ENCODE assay signal across 38 cellular contexts in the genomic region with DNA sequence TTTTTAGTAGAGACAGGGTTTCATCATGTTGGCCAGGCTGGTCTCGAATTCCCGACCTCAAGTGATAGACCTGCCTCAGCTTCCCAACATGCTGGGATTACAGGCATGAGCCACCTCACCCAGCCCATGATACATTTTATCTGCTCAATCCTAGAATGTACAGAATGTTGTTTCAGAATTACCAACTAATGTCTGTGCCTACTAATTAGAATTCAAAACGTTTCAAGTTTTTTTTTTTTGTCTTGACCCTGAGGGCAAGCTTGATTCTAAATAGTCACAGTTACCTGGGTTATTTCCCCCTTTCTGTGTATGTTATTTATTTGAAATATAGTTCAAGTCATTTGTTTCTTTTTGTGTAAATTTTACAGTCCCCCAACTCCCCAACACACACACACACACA.
"Had no signal": no experiment of that assay in that cellular context is flagged by ENCODE, and none has a peak within 500 bp of the region (broad histone marks: within the 10 kb centered on the region; RNA-seq: fewer than 3 reads in every experiment).

No MANE protein-coding gene starts in this region.

- H3K4me1 ChIP-seq: breast epithelium had no signal

- H3K4me3 ChIP-seq: adrenal gland, ascending aorta, body of pancreas, breast epithelium, cardiac muscle cell had no signal

- H3K36me3 Mint-ChIP-seq: activated naive CD4-positive, alpha-beta T cell treated with anti-CD3 and anti-CD28 coated beads, Interleukin-2, amount 10 ng/mL, durations not matched to agents 7 days and 5 days; activated naive CD4-positive, alpha-beta T cell treated with anti-CD3 and anti-CD28 coated beads, Interleukin-2, amount 50 U/mL, for 24 hours; activated naive CD4-positive, alpha-beta T cell treated with anti-CD3 and anti-CD28 coated beads, Interleukin-2, amount 50 U/mL, for 72 hours; activated naive CD8-positive, alpha-beta T cell; activated naive CD8-positive, alpha-beta T cell treated with anti-CD3 and anti-CD28 coated beads, Interleukin-2, amount 10 ng/mL, durations not matched to agents 7 days and 5 days; brain had no signal

- H3K9me3 Mint-ChIP-seq: activated naive CD4-positive, alpha-beta T cell treated with anti-CD3 and anti-CD28 coated beads for 36 hours; activated naive CD4-positive, alpha-beta T cell treated with anti-CD3 and anti-CD28 coated beads, Interleukin-2, amount 10 ng/mL, durations not matched to agents 7 days and 5 days; activated naive CD4-positive, alpha-beta T cell treated with anti-CD3 and anti-CD28 coated beads, Interleukin-2, amount 50 U/mL, for 24 hours; activated naive CD4-positive, alpha-beta T cell treated with anti-CD3 and anti-CD28 coated beads, Interleukin-2, amount 50 U/mL, for 72 hours; activated naive CD8-positive, alpha-beta T cell treated with anti-CD3 and anti-CD28 coated beads for 36 hours; activated naive CD8-positive, alpha-beta T cell treated with anti-CD3 and anti-CD28 coated beads, Interleukin-2, amount 10 ng/mL, durations not matched to agents 7 days and 5 days; activated naive CD8-positive, alpha-beta T cell treated with anti-CD3 and anti-CD28 coated beads, Interleukin-2, amount 50 U/mL, for 24 hours; activated T-cell treated with anti-CD3 and anti-CD28 coated beads, Interleukin-2, amount 50 U/mL, for 24 hours; activated T-cell treated with anti-CD3 and anti-CD28 coated beads, Interleukin-2, amount 50 U/mL, for 4 hours; activated T-cell treated with anti-CD3 and anti-CD28 coated beads, Interleukin-2, amount 50 U/mL, for 72 hours; activated T-helper 1 cell treated with anti-CD3 and anti-CD28 coated beads, Interleukin-12 subunit alpha, Interleukin-12 subunit beta, Interleukin-2, Interleukin-4 antibody, amounts not matched to agents 30 ng/mL and 10 ng/mL and 1 ng/mL, durations not matched to agents 14 hours and 24 hours and 36 hours; activated T-helper 17 cell treated with anti-CD3 and anti-CD28 coated beads, Interleukin-2, amount 50 U/mL, for 72 hours; activated T-helper 2 cell treated with anti-CD3 and anti-CD28 coated beads, Interferon-gamma antibody, Interleukin-2, Interleukin-4, amounts not matched to agents 10 μg/mL and 5 μg/mL and 100 μg/mL, durations not matched to agents 14 hours and 24 hours and 36 hours; brain; central memory CD8-positive, alpha-beta T cell had no signal

- H3K4me3 Mint-ChIP-seq: activated naive CD4-positive, alpha-beta T cell treated with anti-CD3 and anti-CD28 coated beads for 36 hours; activated naive CD4-positive, alpha-beta T cell treated with anti-CD3 and anti-CD28 coated beads, Interleukin-2, amount 10 ng/mL, durations not matched to agents 7 days and 5 days; activated naive CD4-positive, alpha-beta T cell treated with anti-CD3 and anti-CD28 coated beads, Interleukin-2, amount 50 U/mL, for 24 hours; activated naive CD8-positive, alpha-beta T cell; activated naive CD8-positive, alpha-beta T cell treated with anti-CD3 and anti-CD28 coated beads for 36 hours; activated naive CD8-positive, alpha-beta T cell treated with anti-CD3 and anti-CD28 coated beads, Interleukin-2, amount 10 ng/mL, durations not matched to agents 7 days and 5 days; activated naive CD8-positive, alpha-beta T cell treated with anti-CD3 and anti-CD28 coated beads, Interleukin-2, amount 50 U/mL, for 24 hours; activated T-cell treated with anti-CD3 and anti-CD28 coated beads, Interleukin-2, amount 50 U/mL, for 24 hours; activated T-cell treated with anti-CD3 and anti-CD28 coated beads, Interleukin-2, amount 50 U/mL, for 4 hours; activated T-cell treated with anti-CD3 and anti-CD28 coated beads, Interleukin-2, amount 50 U/mL, for 72 hours; activated T-helper 1 cell treated with anti-CD3 and anti-CD28 coated beads, Interleukin-12 subunit alpha, Interleukin-12 subunit beta, Interleukin-2, Interleukin-4 antibody, amounts not matched to agents 30 ng/mL and 10 ng/mL and 1 ng/mL, durations not matched to agents 14 hours and 24 hours and 36 hours; activated T-helper 17 cell treated with anti-CD3 and anti-CD28 coated beads, Interleukin-2, amount 50 U/mL, for 72 hours; central memory CD8-positive, alpha-beta T cell had no signal

- H3K27me3 Mint-ChIP-seq: activated naive CD4-positive, alpha-beta T cell treated with anti-CD3 and anti-CD28 coated beads, Interleukin-2, amount 50 U/mL, for 24 hours; central memory CD8-positive, alpha-beta T cell had no signal

- H3K36me3 ChIP-seq: adrenal gland, ascending aorta, brain microvascular endothelial cell, breast epithelium, cardiac muscle cell had no signal

- H3K9me3 ChIP-seq: adrenal gland, ascending aorta, body of pancreas, breast epithelium had no signal

- H3K27ac Mint-ChIP-seq: activated naive CD4-positive, alpha-beta T cell treated with anti-CD3 and anti-CD28 coated beads for 36 hours; activated naive CD4-positive, alpha-beta T cell treated with anti-CD3 and anti-CD28 coated beads, Interleukin-2, amount 10 ng/mL, durations not matched to agents 7 days and 5 days; activated naive CD4-positive, alpha-beta T cell treated with anti-CD3 and anti-CD28 coated beads, Interleukin-2, amount 50 U/mL, for 24 hours; activated naive CD4-positive, alpha-beta T cell treated with anti-CD3 and anti-CD28 coated beads, Interleukin-2, amount 50 U/mL, for 72 hours; activated naive CD8-positive, alpha-beta T cell; activated naive CD8-positive, alpha-beta T cell treated with anti-CD3 and anti-CD28 coated beads for 36 hours; activated naive CD8-positive, alpha-beta T cell treated with anti-CD3 and anti-CD28 coated beads, Interleukin-2, amount 10 ng/mL, durations not matched to agents 7 days and 5 days; activated naive CD8-positive, alpha-beta T cell treated with anti-CD3 and anti-CD28 coated beads, Interleukin-2, amount 50 U/mL, for 24 hours; activated T-cell treated with anti-CD3 and anti-CD28 coated beads, Interleukin-2, amount 50 U/mL, for 24 hours; activated T-cell treated with anti-CD3 and anti-CD28 coated beads, Interleukin-2, amount 50 U/mL, for 72 hours; activated T-helper 1 cell treated with anti-CD3 and anti-CD28 coated beads, Interleukin-12 subunit alpha, Interleukin-12 subunit beta, Interleukin-2, Interleukin-4 antibody, amounts not matched to agents 30 ng/mL and 10 ng/mL and 1 ng/mL, durations not matched to agents 14 hours and 24 hours and 36 hours; activated T-helper 17 cell treated with anti-CD3 and anti-CD28 coated beads, Interleukin-2, amount 50 U/mL, for 72 hours; activated T-helper 2 cell treated with anti-CD3 and anti-CD28 coated beads, Interferon-gamma antibody, Interleukin-2, Interleukin-4, amounts not matched to agents 10 μg/mL and 5 μg/mL and 100 μg/mL, durations not matched to agents 14 hours and 24 hours and 36 hours; brain had no signal

- H3K27ac ChIP-seq: adrenal gland, ascending aorta, body of pancreas, brain microvascular endothelial cell, breast epithelium, cardiac muscle cell had no signal

- DNase-seq: activated effector memory CD4-positive, alpha-beta T cell treated with anti-CD3 and anti-CD28 coated beads, Interleukin-2, amount 50 U/mL, for 16 hours; activated effector memory CD4-positive, alpha-beta T cell treated with Interleukin-2 at 50 U/mL for 16 hours; activated gamma-delta T cell; activated gamma-delta T cell treated with Interleukin-2 at 50 U/mL for 16 hours; activated naive CD4-positive, alpha-beta T cell; activated naive CD4-positive, alpha-beta T cell treated with anti-CD3 and anti-CD28 coated beads for 36 hours; activated naive CD4-positive, alpha-beta T cell treated with anti-CD3 and anti-CD28 coated beads, Interleukin-2, amount 10 ng/mL, durations not matched to agents 7 days and 5 days; activated naive CD4-positive, alpha-beta T cell treated with anti-CD3 and anti-CD28 coated beads, Interleukin-2, amount 50 U/mL, for 16 hours; activated naive CD4-positive, alpha-beta T cell treated with Interleukin-2 at 50 U/mL for 16 hours; activated naive CD8-positive, alpha-beta T cell treated with anti-CD3 and anti-CD28 coated beads for 36 hours; activated naive CD8-positive, alpha-beta T cell treated with anti-CD3 and anti-CD28 coated beads, Interleukin-2, amount 10 ng/mL, durations not matched to agents 7 days and 5 days; activated naive CD8-positive, alpha-beta T cell treated with anti-CD3 and anti-CD28 coated beads, Interleukin-2, amount 50 U/mL, for 24 hours; activated T-cell treated with anti-CD3 and anti-CD28 coated beads, Interleukin-2, amount 50 U/mL, for 1 hour; activated T-cell treated with anti-CD3 and anti-CD28 coated beads, Interleukin-2, amount 50 U/mL, for 24 hours; activated T-cell treated with anti-CD3 and anti-CD28 coated beads, Interleukin-2, amount 50 U/mL, for 4 hours; activated T-cell treated with anti-CD3 and anti-CD28 coated beads, Interleukin-2, amount 50 U/mL, for 48 hours; activated T-cell treated with anti-CD3 and anti-CD28 coated beads, Interleukin-2, amount 50 U/mL, for 72 hours; adrenal gland; amniotic stem cell; amygdala; anterior cingulate cortex; aorta; body of pancreas; brain microvascular endothelial cell; caudate nucleus; central memory CD4-positive, alpha-beta T cell; cerebellar nuclear complex had no signal

- H3K27me3 ChIP-seq: adrenal gland, ascending aorta, body of pancreas, brain microvascular endothelial cell, breast epithelium, cardiac muscle cell had no signal
